In genomic region chr2:196268022-196268421, GRCh38 we compare ENCODE assay signal across 10 cellular contexts.
DNase-seq lines count a peak whose midpoint lies in the region; ATAC-seq and TF ChIP-seq lines count a peak whose summit lies in the region.
"Had no signal": no experiment of that assay in that cellular context is flagged by ENCODE, and none has a peak within 500 bp of the region (broad histone marks: within the 10 kb centered on the region; RNA-seq: fewer than 3 reads in every experiment).

No MANE protein-coding gene starts in this region.

- no peaks in the 10 kb centered on the region for H4K20me1 ChIP-seq in Karpas-422 (ENCODE audit: insufficient read depth, low read depth, low read length)

- intact Hi-C loops in testis (cut with DNase I; ENCODE audit: low total_unique reads), result no loop called here

- no peaks in the 10 kb centered on the region for H3K36me3 ChIP-seq in Karpas-422 (ENCODE audit: insufficient read depth, low read length)
- no peaks in the 10 kb centered on the region for H3K36me3 ChIP-seq in testis (ENCODE audit: low read depth, missing control alignments)

- H3K36me3 Mint-ChIP-seq in activated naive CD8-positive, alpha-beta T cell, result no peaks in the 10 kb centered on the region
- peaks cover 3% of the 10 kb centered on the region for H3K36me3 Mint-ChIP-seq in mesothelial cell of epicardium

- H3K4me1 ChIP-seq in Karpas-422 (ENCODE audit: low read length) (peaks cover 56% of the 10 kb centered on the region), testis (peaks cover 4% of the 10 kb centered on the region)

- no peak for ATAC-seq in GM21786 (IDR thresholded peaks at IDR 0.05; ENCODE audit: unreplicated experiment)
- ATAC-seq in GM21390 (IDR thresholded peaks at IDR 0.05; ENCODE audit: unreplicated experiment), result no peak
- ATAC-seq in HG03521 (IDR thresholded peaks at IDR 0.05; ENCODE audit: unreplicated experiment), result no peak

- WGBS in testis, 2 donors, result 26 to 43% methylated on average over 1 of the region's 1 CpG

- H3K9me3 Mint-ChIP-seq in activated naive CD8-positive, alpha-beta T cell (ENCODE audit: low read depth), result peaks cover 6% of the 10 kb centered on the region
- H3K9me3 Mint-ChIP-seq in mesothelial cell of epicardium, result no peaks in the 10 kb centered on the region

- peak overlapping the region; percentile 54 for H2AFZ ChIP-seq in Karpas-422 (ENCODE audit: low read length)

- H3K27ac ChIP-seq in Karpas-422 (ENCODE audit: low read length), result peak overlapping the region; percentile 81
- peak overlapping the region in 1 of 2 donors; percentile 51 for H3K27ac ChIP-seq in testis

- no peak for TF ChIP-seq POLR2A in testis (IDR thresholded peaks at IDR 0.05)

- TF ChIP-seq CTCF in mesothelial cell of epicardium (IDR thresholded peaks at IDR 0.05; ENCODE audit: unreplicated experiment) (no peak), testis (IDR thresholded peaks at IDR 0.05) (no peak)

- H3K4me3 Mint-ChIP-seq in activated naive CD8-positive, alpha-beta T cell, result peak overlapping the region; percentile 79
- no peak overlapping the region for H3K4me3 Mint-ChIP-seq in mesothelial cell of epicardium

- no peaks in the 10 kb centered on the region for H3K27me3 Mint-ChIP-seq in activated naive CD8-positive, alpha-beta T cell
- no peaks in the 10 kb centered on the region for H3K27me3 Mint-ChIP-seq in mesothelial cell of epicardium (ENCODE audit: low read depth)

- H3K79me2 ChIP-seq in Karpas-422 (ENCODE audit: low read length), result no peaks in the 10 kb centered on the region

- H3K9me3 ChIP-seq in Karpas-422 (ENCODE audit: low read length) (no peaks in the 10 kb centered on the region), testis (no peaks in the 10 kb centered on the region)

- H3K4me2 ChIP-seq in Karpas-422 (ENCODE audit: low read depth, low read length, poor library complexity, severe bottlenecking), result peak overlapping the region; percentile 51

- H3K27ac Mint-ChIP-seq in activated naive CD8-positive, alpha-beta T cell, result peak overlapping the region; percentile 91
- peak overlapping the region; percentile 81 for H3K27ac Mint-ChIP-seq in mesothelial cell of epicardium

- peak overlapping the region; percentile 47 for H3K9ac ChIP-seq in Karpas-422 (ENCODE audit: low read length)

- H3K4me1 Mint-ChIP-seq in activated naive CD8-positive, alpha-beta T cell (ENCODE audit: low read depth), result peaks cover 68% of the 10 kb centered on the region
- peaks cover 52% of the 10 kb centered on the region for H3K4me1 Mint-ChIP-seq in mesothelial cell of epicardium

- DNase-seq in CD1c-positive myeloid dendritic cell (ENCODE audit: extremely low spot score) (peak; percentile 82), Karpas-422 (no peak), mesothelial cell of epicardium (ENCODE audit: low spot score in 2 of 2, unreplicated experiment in 2 of 2) (no peak), testis (no peak)
- DNase-seq: central memory CD4-positive, alpha-beta T cell; NCI-H187 treated with DMSO at 0.1 percent for 48 hours had no signal

- H3K27me3 ChIP-seq in Karpas-422 (ENCODE audit: low read length), result no peaks in the 10 kb centered on the region
- no peaks in the 10 kb centered on the region for H3K27me3 ChIP-seq in testis

- H3K4me3 ChIP-seq in Karpas-422 (ENCODE audit: low read length), result no peak overlapping the region
- H3K4me3 ChIP-seq in testis, result no peak overlapping the region

- no peaks in the 10 kb centered on the region for H3K9me2 ChIP-seq in Karpas-422 (replicated peaks; ENCODE audit: insufficient read depth, low read length)
